ENCODE assay signal across 9 cellular contexts in the genomic region with DNA sequence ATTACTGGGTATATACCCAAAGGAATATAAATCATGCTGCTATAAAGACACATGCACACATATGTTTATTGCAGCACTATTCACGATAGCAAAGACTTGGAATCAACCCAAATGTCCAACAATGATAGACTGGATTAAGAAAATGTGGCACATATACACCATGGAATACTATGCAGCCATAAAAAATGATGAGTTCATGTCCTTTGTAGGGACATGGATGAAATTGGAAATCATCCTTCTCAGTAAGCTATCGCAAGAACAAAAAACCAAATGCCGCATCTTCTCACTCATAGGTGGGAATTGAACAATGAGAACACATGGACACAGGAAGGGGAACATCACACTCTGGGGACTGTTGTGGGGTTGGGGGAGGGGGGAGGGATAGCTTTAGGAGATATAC. TPM values are rescaled to one million over a fixed set of nuclear protein-coding genes. Genes with fewer than 3 reads are reported as not detected.
"Had no signal": no experiment of that assay in that cellular context is flagged by ENCODE, and none has a peak within 500 bp of the region (broad histone marks: within the 10 kb centered on the region; RNA-seq: fewer than 3 reads in every experiment).

No MANE protein-coding gene starts in this region.

RNA-seq across cellular contexts. Expression of a gene that starts 25.0 kb away (rescaled TPM):
- total RNA-seq: OCI-LY7, PC-3, PC-9, Peyer's patch, RPMI7951, SJCRH30, SJSA1, SK-MEL-5, T-cell had no signal
